In genomic region chr2:173965372-173966025, GRCh38 we compare ENCODE assay signal across 8 cellular contexts. TPM values are rescaled to one million over a fixed set of nuclear protein-coding genes. Genes with fewer than 3 reads are reported as not detected.
DNase-seq lines count a peak whose midpoint lies in the region; TF ChIP-seq lines count a peak whose summit lies in the region.

TSS of gene SP3 (minus strand) at chr2:173965373. CDS start at chr2:173965171, 202 bp downstream.

- peaks cover 30% of the 10 kb centered on the region for H3K4me1 Mint-ChIP-seq in nephron
- peaks cover 39% of the 10 kb centered on the region for H3K4me1 Mint-ChIP-seq in stimulated activated naive CD8-positive, alpha-beta T cell treated with anti-CD3 and anti-CD28 coated beads, Interleukin-15, Interleukin-2, amounts not matched to agents 100 ng/mL and 50 ng/mL, for 24 hours (ENCODE audit: low read depth)

- peaks cover 4% of the 10 kb centered on the region for H3K9me3 Mint-ChIP-seq in nephron
- H3K9me3 Mint-ChIP-seq in stimulated activated naive CD8-positive, alpha-beta T cell treated with anti-CD3 and anti-CD28 coated beads, Interleukin-15, Interleukin-2, amounts not matched to agents 100 ng/mL and 50 ng/mL, for 24 hours = no peaks in the 10 kb centered on the region

- no peaks in the 10 kb centered on the region for H3K27me3 Mint-ChIP-seq in nephron (ENCODE audit: low read depth)
- H3K27me3 Mint-ChIP-seq in stimulated activated naive CD8-positive, alpha-beta T cell treated with anti-CD3 and anti-CD28 coated beads, Interleukin-15, Interleukin-2, amounts not matched to agents 100 ng/mL and 50 ng/mL, for 24 hours = no peaks in the 10 kb centered on the region

- H3K4me3 Mint-ChIP-seq in nephron = peak within 1 kb of the TSS; percentile 87 to 98 (median 91)
- peak within 1 kb of the TSS; percentile 94 for H3K4me3 Mint-ChIP-seq in stimulated activated naive CD8-positive, alpha-beta T cell treated with anti-CD3 and anti-CD28 coated beads, Interleukin-15, Interleukin-2, amounts not matched to agents 100 ng/mL and 50 ng/mL, for 24 hours

- H3K4me3 ChIP-seq in fibroblast of pulmonary artery (replicated peaks; ENCODE audit: low read depth, low read length) = peak within 1 kb of the TSS; percentile 86

- H3K27ac Mint-ChIP-seq in nephron = peak within 1 kb of the TSS; percentile 99 to 100 (median 99)
- H3K27ac Mint-ChIP-seq in stimulated activated naive CD8-positive, alpha-beta T cell treated with anti-CD3 and anti-CD28 coated beads, Interleukin-15, Interleukin-2, amounts not matched to agents 100 ng/mL and 50 ng/mL, for 24 hours = peak within 1 kb of the TSS; percentile 98

- H3K36me3 Mint-ChIP-seq in nephron (ENCODE audit: low read depth) = peaks cover 25% of the 10 kb centered on the region
- peaks cover 25% of the 10 kb centered on the region for H3K36me3 Mint-ChIP-seq in stimulated activated naive CD8-positive, alpha-beta T cell treated with anti-CD3 and anti-CD28 coated beads, Interleukin-15, Interleukin-2, amounts not matched to agents 100 ng/mL and 50 ng/mL, for 24 hours (ENCODE audit: low read depth)

- DNase-seq in EL = peak; percentile 97
- peak; percentile 95 for DNase-seq in H4 (ENCODE audit: low spot score)
- peak; percentile 97 for DNase-seq in LoVo (ENCODE audit: low spot score)
- peak; percentile 79 to 80 for DNase-seq in SHP77 (lab: John Stamatoyannopoulos, UW)
- DNase-seq in activated effector memory CD4-positive, alpha-beta T cell treated with Interleukin-2 at 50 U/mL for 16 hours = peak; percentile 95
- DNase-seq in fibroblast of pulmonary artery (ENCODE audit: low read depth) = peak; percentile 98

- TF ChIP-seq CTCF in fibroblast of pulmonary artery (IDR thresholded peaks at IDR 0.05; ENCODE audit: low read length, missing control alignments) (no peak), nephron (IDR thresholded peaks at IDR 0.05; ENCODE audit: unreplicated experiment in 3 of 3) (no peak)

RNA-seq across cellular contexts. Expression of gene SP3, which starts in this region (rescaled TPM):
- 48.8 and 53.7 TPM in 2 replicates for total RNA-seq in H4 (2014; rRNA removed; shearing (Covaris generic))

Comparison
In these comparisons a context has a peak if more than half of its experiments do, and no peak if none do; other contexts are left out.
1. Peak in every context shown above with its lines: DNase-seq and H3K4me3 ChIP-seq.